8 cellular contexts compared by ENCODE assay signal in the genomic region with DNA sequence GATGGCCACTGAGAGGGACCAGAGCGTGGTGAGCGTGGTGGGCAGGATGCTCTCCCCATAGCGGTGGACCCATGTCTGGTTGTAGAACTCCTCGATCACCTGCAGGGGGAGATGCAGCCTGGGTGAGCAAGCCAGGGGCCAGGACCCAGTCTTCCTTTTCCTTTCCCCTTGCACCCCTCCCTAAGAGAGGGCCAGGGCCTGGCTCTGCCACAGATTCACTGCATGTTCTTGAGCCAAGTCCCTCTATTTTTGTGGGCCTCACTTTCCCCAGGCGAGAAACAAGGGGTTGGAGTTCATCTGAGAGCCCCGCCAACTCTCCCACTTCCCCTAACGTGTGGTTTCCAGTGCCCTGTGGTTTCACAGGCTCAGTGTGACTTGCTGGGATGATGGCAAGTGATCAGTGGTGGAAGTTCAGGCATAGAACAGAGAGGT. TPM values are rescaled to one million over a fixed set of nuclear protein-coding genes. Genes with fewer than 3 reads are reported as not detected.
A peak's percentile ranks its signal among the peaks of the same experiment; 100 is the strongest.
DNase-seq lines count a peak whose midpoint lies in the region; ATAC-seq and TF ChIP-seq lines count a peak whose summit lies in the region.

No MANE protein-coding gene starts in this region.

- peaks cover 8% of the 10 kb centered on the region for H3K4me1 Mint-ChIP-seq in endodermal cell

- H3K9me3 ChIP-seq in endodermal cell (ENCODE audit: control insufficient read depth, low read length) = no peaks in the 10 kb centered on the region

- no peak overlapping the region for H3K4me3 Mint-ChIP-seq in endodermal cell

- in situ Hi-C loops in G401 (cut with HindIII; ENCODE audit: low sequenced_read_pairs) = no loop called here

- DNase-seq in SHP77 (lab: John Stamatoyannopoulos, UW) = peak; percentile 12 to 50
- DNase-seq in SHP77 treated with DMSO at 0.1 percent for 48 hours (lab: John Stamatoyannopoulos, UW) = no peak
- DNase-seq in MV-4-11 (lab: John Stamatoyannopoulos, UW) = peak; percentile 92
- DNase-seq in activated CD4-positive, alpha-beta T cell treated with anti-CD3 and anti-CD28 coated beads for 4 hours = peak; percentile 47 to 48
- peak; percentile 86 for DNase-seq in endodermal cell
- peak; percentile 56 for DNase-seq in myocyte (ENCODE audit: low read depth)
- DNase-seq in G401 (ENCODE audit: low spot score) = no peak

- H3K27ac ChIP-seq in endodermal cell (ENCODE audit: low read depth, low read length) = no peak overlapping the region

- WGBS in endodermal cell (ENCODE audit: insufficient coverage in 1 of 2, insufficient read length in 1 of 2), 2 experiments = 83 to 90% methylated on average over 6 to 7 of the region's 7 CpGs

- H3K36me3 Mint-ChIP-seq in endodermal cell (ENCODE audit: low read depth) = peaks cover 49% of the 10 kb centered on the region

- H3K27me3 ChIP-seq in endodermal cell (ENCODE audit: control insufficient read depth, insufficient read depth, low read length, poor library complexity, severe bottlenecking) = no peaks in the 10 kb centered on the region

- H3K27ac Mint-ChIP-seq in endodermal cell = no peak overlapping the region

- H3K36me3 ChIP-seq in endodermal cell (ENCODE audit: control insufficient read depth, insufficient read depth, low read length) = peaks cover 39% of the 10 kb centered on the region

- no peaks in the 10 kb centered on the region for H3K27me3 Mint-ChIP-seq in endodermal cell (ENCODE audit: insufficient read depth)

- H3K9ac ChIP-seq in endodermal cell (ENCODE audit: extremely low read depth, low read length, poor library complexity, severe bottlenecking) = no peak overlapping the region

- ATAC-seq in GM18511 (IDR thresholded peaks at IDR 0.05; ENCODE audit: unreplicated experiment) = no peak

- no peak overlapping the region for H3K4me3 ChIP-seq in endodermal cell (ENCODE audit: low read length)

- peak; percentile 88 for TF ChIP-seq CTCF in endodermal cell (conservative IDR thresholded peaks at IDR 0.05)

- H3K4me1 ChIP-seq in endodermal cell (ENCODE audit: control insufficient read depth, insufficient read depth, low read length) = no peaks in the 10 kb centered on the region

- no peaks in the 10 kb centered on the region for H3K9me3 Mint-ChIP-seq in endodermal cell

RNA-seq across cellular contexts. Expression of a gene that starts 27.5 kb away (rescaled TPM):
- total RNA-seq in endodermal cell (10 to 100 TPM; 42.5 to 69.7 TPM), myocyte (146 and 164 TPM in 2 replicates)
- polyA plus RNA-seq in endodermal cell (2013, experiment 1 of 2) = 172 TPM
- polyA plus RNA-seq in endodermal cell (2013, experiment 2 of 2) = 136 TPM
- polyA plus RNA-seq in myocyte (2012) = 227 TPM
- total RNA-seq in G401 (2014; rRNA removed; shearing (Covaris generic)) = 51.9 and 70.1 TPM in 2 replicates

Comparison
In these comparisons a context has a peak if more than half of its experiments do, and no peak if none do; other contexts are left out.
1. DNase-seq: peak in SHP77 (2 of 2), MV-4-11 (single experiment), activated CD4-positive, alpha-beta T cell treated with anti-CD3 and anti-CD28 coated beads for 4 hours (2 of 2), endodermal cell (single experiment) and myocyte (single experiment); none in SHP77 treated with DMSO at 0.1 percent for 48 hours (single experiment) and G401 (single experiment).